In the genomic region with DNA sequence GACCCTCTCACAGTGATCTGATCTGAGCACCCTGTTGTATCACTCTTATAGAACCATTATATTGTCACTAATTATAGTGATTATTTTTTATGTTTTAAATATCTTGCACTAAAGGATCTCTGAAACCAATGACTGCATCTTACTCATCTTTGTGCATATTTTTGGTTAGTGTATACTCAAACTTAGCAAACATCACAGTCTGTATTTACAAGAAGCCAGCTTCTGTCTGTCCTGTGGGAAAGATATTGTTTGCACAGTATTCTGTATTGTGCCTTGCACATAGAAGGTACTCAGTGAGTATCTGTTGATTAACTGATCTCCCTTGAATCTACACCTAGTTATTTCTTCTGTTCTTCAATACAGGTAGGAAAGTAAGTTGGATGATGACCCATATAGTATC, we compare ENCODE assay signal across 25 cellular contexts.
"Had no signal": no experiment of that assay in that cellular context is flagged by ENCODE, and none has a peak within 500 bp of the region (broad histone marks: within the 10 kb centered on the region; RNA-seq: fewer than 3 reads in every experiment).

No MANE protein-coding gene starts in this region.

- H3K27ac ChIP-seq: adrenal gland, breast epithelium, SK-N-MC, VCaP had no signal

- H3K27ac Mint-ChIP-seq: activated CD4-positive, alpha-beta memory T cell treated with anti-CD3 and anti-CD28 coated beads, Interleukin-2, amount 10 ng/mL, durations not matched to agents 7 days and 5 days; activated naive CD8-positive, alpha-beta T cell treated with anti-CD3 and anti-CD28 coated beads, Interleukin-2, amount 10 ng/mL, durations not matched to agents 7 days and 5 days; T-cell had no signal

- DNase-seq: activated CD4-positive, alpha-beta memory T cell treated with anti-CD3 and anti-CD28 coated beads, Interleukin-2, amount 10 ng/mL, durations not matched to agents 7 days and 5 days; activated CD4-positive, alpha-beta T cell treated with anti-CD3 and anti-CD28 coated beads, Interleukin-2, amount 50 U/mL, for 1 hour; activated CD4-positive, CD25-positive, alpha-beta regulatory T cell; activated CD8-positive, alpha-beta memory T cell treated with anti-CD3 and anti-CD28 coated beads, Interleukin-2, amount 50 U/mL, for 4 hours; activated naive CD4-positive, alpha-beta T cell treated with anti-CD3 and anti-CD28 coated beads, Interleukin-2, amount 50 U/mL, for 16 hours; activated naive CD8-positive, alpha-beta T cell treated with anti-CD3 and anti-CD28 coated beads, Interleukin-2, amount 10 ng/mL, durations not matched to agents 7 days and 5 days; adrenal gland; aorta; caudate nucleus; NCI-H1105 treated with DMSO at 0.1 percent for 48 hours; NCI-H1436 treated with DMSO at 0.1 percent for 48 hours; NCI-H187; NCI-H2081; NCI-H446; NCI-H524; NCI-H82; RPMI8226; T-cell; T-helper 2 cell; T1000 had no signal

- H3K4me3 Mint-ChIP-seq: activated CD4-positive, alpha-beta memory T cell treated with anti-CD3 and anti-CD28 coated beads, Interleukin-2, amount 10 ng/mL, durations not matched to agents 7 days and 5 days; activated naive CD8-positive, alpha-beta T cell treated with anti-CD3 and anti-CD28 coated beads, Interleukin-2, amount 10 ng/mL, durations not matched to agents 7 days and 5 days; T-cell had no signal

- H3K9me3 ChIP-seq: adrenal gland, breast epithelium had no signal

- H3K4me1 Mint-ChIP-seq: activated CD4-positive, alpha-beta memory T cell treated with anti-CD3 and anti-CD28 coated beads, Interleukin-2, amount 10 ng/mL, durations not matched to agents 7 days and 5 days had no signal

- H3K36me3 ChIP-seq: adrenal gland, breast epithelium had no signal

- H3K4me3 ChIP-seq: adrenal gland, breast epithelium, SK-N-MC had no signal

- H3K9me3 Mint-ChIP-seq: activated CD4-positive, alpha-beta memory T cell treated with anti-CD3 and anti-CD28 coated beads, Interleukin-2, amount 10 ng/mL, durations not matched to agents 7 days and 5 days; activated naive CD8-positive, alpha-beta T cell treated with anti-CD3 and anti-CD28 coated beads, Interleukin-2, amount 10 ng/mL, durations not matched to agents 7 days and 5 days; T-cell had no signal

- H3K27me3 Mint-ChIP-seq: activated CD4-positive, alpha-beta memory T cell treated with anti-CD3 and anti-CD28 coated beads, Interleukin-2, amount 10 ng/mL, durations not matched to agents 7 days and 5 days; activated naive CD8-positive, alpha-beta T cell treated with anti-CD3 and anti-CD28 coated beads, Interleukin-2, amount 10 ng/mL, durations not matched to agents 7 days and 5 days; T-cell had no signal

- H3K27me3 ChIP-seq: adrenal gland, breast epithelium had no signal

- ATAC-seq: Panc1, Right ventricle myocardium inferior, T-cell had no signal

- H3K4me1 ChIP-seq: breast epithelium had no signal
